Comparison of ENCODE assay signal across 8 cellular contexts in genomic region chr7:28408974-28409715, GRCh38. TPM values are rescaled to one million over a fixed set of nuclear protein-coding genes. Genes with fewer than 3 reads are reported as not detected.
DNase-seq lines count a peak whose midpoint lies in the region; ATAC-seq and TF ChIP-seq lines count a peak whose summit lies in the region.

No MANE protein-coding gene starts in this region.

- ATAC-seq in activated CD4-positive, CD25-positive, alpha-beta regulatory T cell treated with anti-CD3 and anti-CD28 coated beads, Interleukin-2, amount 50 U/mL, for 24 hours = peak; percentile 71 to 72
- no peak for ATAC-seq in HG03108 (IDR thresholded peaks at IDR 0.05; ENCODE audit: unreplicated experiment)

- POLR2A ChIA-PET in AG04450 (lab: Yijun Ruan, JAX) = interaction anchor here (0.5 to 1.1 kb wide), 9 partner anchors 19 to 468 kb away, joined by 3 to 5 read pairs (median 3); no protein-coding TSS in a partner anchor

- peak; percentile 97 for DNase-seq in AG04450 (ENCODE audit: low read depth, low spot score)
- peak; percentile 90 for DNase-seq in GOT3 (lab: John Stamatoyannopoulos, UW)
- peak; percentile 86 for DNase-seq in NCI-H2171 (lab: John Stamatoyannopoulos, UW)
- peak; percentile 91 for DNase-seq in kidney glomerular epithelial cell (lab: John Stamatoyannopoulos, UW)
- peak; percentile 60 for DNase-seq in stimulated activated CD4-positive, alpha-beta T cell treated with anti-CD3 and anti-CD28 coated beads, Interleukin-12 subunit alpha, Interleukin-12 subunit beta, amount 100 ng/mL, for 4 hours

- H3K4me3 ChIP-seq in AG04450 (ENCODE audit: low read depth, low read length) = peak overlapping the region; percentile 75

- H3K27me3 ChIP-seq in AG04450 (ENCODE audit: control insufficient read depth, insufficient read depth, low read length) = no peaks in the 10 kb centered on the region

- TF ChIP-seq CTCF in AG04450 (IDR thresholded peaks at IDR 0.05; ENCODE audit: low read depth, low read length) = no peak

- H3K27ac ChIP-seq in AG04450 (ENCODE audit: low read depth, low read length) = peak overlapping the region; percentile 95
- H3K27ac ChIP-seq in cingulate gyrus (ENCODE audit: low read depth, low read length) = peak overlapping the region; percentile 74

- no peaks in the 10 kb centered on the region for H3K9me3 ChIP-seq in AG04450 (ENCODE audit: control insufficient read depth, insufficient read depth, low read length)

- CTCF ChIA-PET in AG04450 (lab: Charles Lee) = interaction anchor here (1.3 to 2.3 kb wide), 3 partner anchors 19 to 47 kb away, joined by 4 to 9 read pairs (median 5); no protein-coding TSS in a partner anchor

RNA-seq across cellular contexts. Expression of gene CREB5, which starts 3.2 kb away (rescaled TPM):
- 22.1 and 23.3 TPM in 2 replicates for polyA plus RNA-seq in AG04450 (2011; rRNA removed)
- polyA minus RNA-seq in AG04450 (2011; rRNA and poly(A)+ RNA removed) = 52.6 and 68.0 TPM in 2 replicates
